Comparison of ENCODE assay signal across 8 cellular contexts in the genomic region with DNA sequence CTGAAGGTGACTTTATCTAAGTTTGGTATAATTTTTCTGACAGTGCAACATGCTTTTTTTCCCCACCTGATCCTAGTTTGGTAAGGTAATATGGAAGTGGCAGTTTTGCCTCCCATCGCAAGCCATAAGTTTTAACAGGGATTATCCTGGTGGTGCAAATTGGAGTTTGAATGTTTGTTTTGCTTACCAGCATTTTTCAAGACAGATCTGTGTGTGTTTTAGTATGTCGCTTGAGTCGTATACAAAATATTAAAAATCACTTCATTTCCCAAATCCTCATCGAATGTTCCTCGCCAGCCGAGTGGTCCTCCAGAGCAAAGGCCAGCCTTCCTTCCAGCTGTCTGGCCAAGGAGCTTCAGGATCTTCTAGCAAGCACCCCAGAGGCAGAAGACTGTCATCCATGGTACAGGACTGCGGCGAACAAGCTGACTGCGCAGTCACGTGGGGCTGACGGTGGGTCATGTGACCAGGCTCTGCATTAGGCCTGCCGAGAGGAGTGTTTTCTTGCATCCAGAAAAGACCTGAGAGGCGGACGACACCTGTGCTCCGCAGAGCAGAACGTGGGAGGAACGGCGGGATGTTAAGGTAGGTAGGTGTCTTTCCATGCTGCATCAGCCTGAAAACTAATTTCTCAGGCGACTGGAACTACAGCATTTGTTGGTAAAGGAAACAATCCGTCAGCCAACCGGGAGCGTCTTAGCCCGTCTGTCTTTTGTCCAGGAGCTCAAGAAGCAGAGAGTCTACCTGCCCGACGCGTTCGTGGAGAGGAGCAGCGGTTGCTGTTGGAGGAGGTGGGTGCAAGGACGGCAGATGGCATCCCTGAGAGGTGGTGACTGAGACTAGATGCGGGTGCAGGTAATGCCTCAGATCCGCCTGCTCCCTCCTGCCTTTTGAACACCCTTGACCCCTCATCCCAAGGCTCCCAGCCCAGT. TPM values are rescaled to one million over a fixed set of nuclear protein-coding genes. Genes with fewer than 3 reads are reported as not detected.
DNase-seq lines count a peak whose midpoint lies in the region; ATAC-seq and TF ChIP-seq lines count a peak whose summit lies in the region.

A gene with protein sequence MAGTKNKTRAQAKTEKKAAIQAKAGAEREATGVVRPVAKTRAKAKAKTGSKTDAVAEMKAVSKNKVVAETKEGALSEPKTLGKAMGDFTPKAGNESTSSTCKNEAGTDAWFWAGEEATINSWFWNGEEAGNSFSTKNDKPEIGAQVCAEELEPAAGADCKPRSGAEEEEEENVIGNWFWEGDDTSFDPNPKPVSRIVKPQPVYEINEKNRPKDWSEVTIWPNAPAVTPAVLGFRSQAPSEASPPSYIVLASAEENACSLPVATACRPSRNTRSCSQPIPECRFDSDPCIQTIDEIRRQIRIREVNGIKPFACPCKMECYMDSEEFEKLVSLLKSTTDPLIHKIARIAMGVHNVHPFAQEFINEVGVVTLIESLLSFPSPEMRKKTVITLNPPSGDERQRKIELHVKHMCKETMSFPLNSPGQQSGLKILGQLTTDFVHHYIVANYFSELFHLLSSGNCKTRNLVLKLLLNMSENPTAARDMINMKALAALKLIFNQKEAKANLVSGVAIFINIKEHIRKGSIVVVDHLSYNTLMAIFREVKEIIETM (plus strand): TSS at position 507 of the 932 bp plus-strand sequence. CDS start 28,253 bp downstream, outside the sequence.

- peak; percentile 98 for ATAC-seq in HG03571 (IDR thresholded peaks at IDR 0.05; ENCODE audit: unreplicated experiment)

- no peaks in the 10 kb centered on the region for H3K36me3 Mint-ChIP-seq in activated naive CD4-positive, alpha-beta T cell treated with anti-CD3 and anti-CD28 coated beads, Interleukin-2, amount 50 U/mL, for 24 hours

- peaks cover 8% of the 10 kb centered on the region for H3K4me1 Mint-ChIP-seq in activated naive CD4-positive, alpha-beta T cell treated with anti-CD3 and anti-CD28 coated beads, Interleukin-2, amount 50 U/mL, for 24 hours

- DNase-seq in GM19238 (ENCODE audit: insufficient read length, low spot score) (peak; percentile 20), Peyer's patch (peak; percentile 65 to 90 (median 84)), glomerular visceral epithelial cell (ENCODE audit: extremely low spot score) (peak; percentile 42)

- peak within 1 kb of the TSS; percentile 92 for H3K27ac Mint-ChIP-seq in activated naive CD4-positive, alpha-beta T cell treated with anti-CD3 and anti-CD28 coated beads, Interleukin-2, amount 50 U/mL, for 24 hours

- H3K9me3 ChIP-seq in Peyer's patch (no peaks in the 10 kb centered on the region), parathyroid adenoma (ENCODE audit: control insufficient read depth, low read length) (no peaks in the 10 kb centered on the region), thymus (ENCODE audit: control insufficient read depth) (no peaks in the 10 kb centered on the region)

- no peaks in the 10 kb centered on the region for H3K79me2 ChIP-seq in parathyroid adenoma

- TF ChIP-seq POLR2A in Peyer's patch (IDR thresholded peaks at IDR 0.05), result peak in 1 of 2 donors; percentile 38

- H3K4me1 ChIP-seq in Peyer's patch, result no peaks in the 10 kb centered on the region
- H3K4me1 ChIP-seq in parathyroid adenoma, result no peaks in the 10 kb centered on the region
- H3K4me1 ChIP-seq in thymus (ENCODE audit: control insufficient read depth, insufficient read depth, low read length), result no peaks in the 10 kb centered on the region

- peak within 1 kb of the TSS; percentile 91 for H3K4me3 Mint-ChIP-seq in activated naive CD4-positive, alpha-beta T cell treated with anti-CD3 and anti-CD28 coated beads, Interleukin-2, amount 50 U/mL, for 24 hours

- no peaks in the 10 kb centered on the region for H3K9me3 Mint-ChIP-seq in activated naive CD4-positive, alpha-beta T cell treated with anti-CD3 and anti-CD28 coated beads, Interleukin-2, amount 50 U/mL, for 24 hours

- WGBS in thymus, result 6% methylated on average over 31 of the region's 31 CpGs

- no peaks in the 10 kb centered on the region for H3K27me3 Mint-ChIP-seq in activated naive CD4-positive, alpha-beta T cell treated with anti-CD3 and anti-CD28 coated beads, Interleukin-2, amount 50 U/mL, for 24 hours

- H3K4me3 ChIP-seq in Peyer's patch, result peak within 1 kb of the TSS; percentile 27 to 52 (median 40)
- H3K4me3 ChIP-seq in parathyroid adenoma (ENCODE audit: low read depth, low read length), result no peak within 1 kb of the TSS
- peak within 1 kb of the TSS; percentile 44 for H3K4me3 ChIP-seq in thymus (ENCODE audit: low read length)

- H3K36me3 ChIP-seq in Peyer's patch, result no peaks in the 10 kb centered on the region
- H3K36me3 ChIP-seq in parathyroid adenoma (ENCODE audit: control insufficient read depth, insufficient read depth, low read length), result no peaks in the 10 kb centered on the region
- no peaks in the 10 kb centered on the region for H3K36me3 ChIP-seq in thymus (ENCODE audit: control insufficient read depth, insufficient read depth)

- H2AFZ ChIP-seq in parathyroid adenoma, result peak within 1 kb of the TSS; percentile 89

- H3K4me2 ChIP-seq in parathyroid adenoma (ENCODE audit: low read length), result no peak within 1 kb of the TSS

- H3K9ac ChIP-seq in parathyroid adenoma, result no peak within 1 kb of the TSS

- H3K27ac ChIP-seq in 22Rv1 (peak within 1 kb of the TSS; percentile 20; the same call in 1 of the 2 replicates), Peyer's patch (peak within 1 kb of the TSS in 1 of 4 donors; percentile 17), parathyroid adenoma (peak within 1 kb of the TSS; percentile 32), thymus (ENCODE audit: low read depth) (no peak within 1 kb of the TSS)

- H3K27me3 ChIP-seq in Peyer's patch, result no peaks in the 10 kb centered on the region
- no peaks in the 10 kb centered on the region for H3K27me3 ChIP-seq in parathyroid adenoma (ENCODE audit: control insufficient read depth, insufficient read depth, low read length)
- H3K27me3 ChIP-seq in thymus (ENCODE audit: control insufficient read depth, insufficient read depth), result no peaks in the 10 kb centered on the region

- no peak for TF ChIP-seq CTCF in 22Rv1 (IDR thresholded peaks at IDR 0.05)
- TF ChIP-seq CTCF in Peyer's patch (IDR thresholded peaks at IDR 0.05), result no peak
- no peak for TF ChIP-seq CTCF in parathyroid adenoma (IDR thresholded peaks at IDR 0.05)

RNA-seq across cellular contexts. Expression of the gene that starts here (rescaled TPM):
- 1 to 10 TPM; 1.1 to 3.7 (median 2.4) TPM for total RNA-seq in Peyer's patch
- polyA plus RNA-seq in thymus, result 2.0 TPM

Comparison
In these comparisons a context has a peak if more than half of its experiments do, and no peak if none do; other contexts are left out.
1. DNase-seq: peak in every context shown above with its lines; median percentile 84 in Peyer's patch; 42 in glomerular visceral epithelial cell; 20 in GM19238.